Comparison of ENCODE assay signal across 16 cellular contexts in the genomic region with DNA sequence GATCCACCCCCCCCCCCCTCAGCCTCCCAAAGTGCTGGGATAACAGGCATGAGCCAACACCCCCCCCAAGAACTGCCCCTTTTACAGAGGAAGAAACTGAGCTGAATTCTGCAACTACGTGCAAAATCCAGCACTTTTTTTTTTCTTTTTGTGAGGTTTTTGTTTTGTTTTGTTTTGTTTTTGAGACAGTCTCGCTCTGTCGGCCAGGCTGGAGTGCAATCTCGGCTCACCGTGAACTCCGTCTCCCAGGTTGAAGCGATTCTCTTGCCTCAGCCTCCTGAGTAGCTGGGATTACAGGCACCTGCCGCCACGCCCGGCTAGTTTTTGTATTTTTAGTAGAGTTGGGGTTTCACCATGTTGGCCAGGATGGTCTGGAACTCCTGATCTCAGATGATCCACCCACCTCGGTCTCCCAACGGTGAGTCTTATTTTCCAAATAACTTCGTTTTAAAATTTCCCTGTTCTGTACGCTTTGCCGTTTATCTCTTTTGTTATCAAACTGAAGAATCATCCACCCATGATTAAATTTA. TPM values are rescaled to one million over a fixed set of nuclear protein-coding genes. Genes with fewer than 3 reads are reported as not detected.
A peak's percentile ranks its signal among the peaks of the same experiment; 100 is the strongest.
DNase-seq lines count a peak whose midpoint lies in the region; ATAC-seq and TF ChIP-seq lines count a peak whose summit lies in the region.
"Had no signal": no experiment of that assay in that cellular context is flagged by ENCODE, and none has a peak within 500 bp of the region (broad histone marks: within the 10 kb centered on the region; RNA-seq: fewer than 3 reads in every experiment).

No MANE protein-coding gene starts in this region.

- H3K9ac ChIP-seq in parathyroid adenoma (no peak overlapping the region), colonic mucosa (ENCODE audit: low read depth in 2 of 2, low read length in 2 of 2) (no peak overlapping the region)

- no peaks in the 10 kb centered on the region for H3K9me3 ChIP-seq in parathyroid adenoma (ENCODE audit: control insufficient read depth, low read length)
- H3K9me3 ChIP-seq in colonic mucosa = no peaks in the 10 kb centered on the region
- H3K9me3 ChIP-seq: esophagus muscularis mucosa, right lobe of liver had no signal

- H3K27me3 Mint-ChIP-seq in activated CD4-positive, alpha-beta T cell treated with anti-CD3 and anti-CD28 coated beads, Interleukin-2, amount 10 ng/mL, durations not matched to agents 7 days and 5 days = peaks cover 4% of the 10 kb centered on the region
- peaks cover 13% of the 10 kb centered on the region for H3K27me3 Mint-ChIP-seq in activated naive CD8-positive, alpha-beta T cell treated with anti-CD3 and anti-CD28 coated beads, Interleukin-2, amount 10 ng/mL, durations not matched to agents 7 days and 5 days

- no peak for DNase-seq in activated CD4-positive, alpha-beta T cell treated with anti-CD3 and anti-CD28 coated beads, Interleukin-2, amount 10 ng/mL, durations not matched to agents 7 days and 5 days
- no peak for DNase-seq in activated CD4-positive, alpha-beta T cell treated with anti-CD3 and anti-CD28 coated beads, Interleukin-2, amount 50 U/mL, for 1 hour
- DNase-seq in GM12865 (ENCODE audit: low read depth) (peak; percentile 52), colonic mucosa (no peak), NCI-H2171 (lab: John Stamatoyannopoulos, UW) (no peak)
- DNase-seq in activated naive CD8-positive, alpha-beta T cell treated with anti-CD3 and anti-CD28 coated beads, Interleukin-2, amount 10 ng/mL, durations not matched to agents 7 days and 5 days = no peak
- DNase-seq: activated CD8-positive, alpha-beta memory T cell treated with anti-CD3 and anti-CD28 coated beads for 24 hours; DMS 273 treated with DMSO at 0.1 percent for 48 hours; NCI-H146; NCI-H510A; right lobe of liver had no signal

- TF ChIP-seq CTCF in GM12865 (IDR thresholded peaks at IDR 0.05; ENCODE audit: insufficient read depth, low read depth, low read length, missing control alignments) (no peak), parathyroid adenoma (IDR thresholded peaks at IDR 0.05) (no peak), colonic mucosa (IDR thresholded peaks at IDR 0.05) (no peak)

- peak overlapping the region; percentile 53 for H3K4me3 Mint-ChIP-seq in activated CD4-positive, alpha-beta T cell treated with anti-CD3 and anti-CD28 coated beads, Interleukin-2, amount 10 ng/mL, durations not matched to agents 7 days and 5 days
- peak overlapping the region; percentile 56 for H3K4me3 Mint-ChIP-seq in activated naive CD8-positive, alpha-beta T cell treated with anti-CD3 and anti-CD28 coated beads, Interleukin-2, amount 10 ng/mL, durations not matched to agents 7 days and 5 days

- CTCF ChIA-PET in activated CD4-positive, alpha-beta T cell treated with anti-CD3 and anti-CD28 coated beads, Interleukin-2, amount 10 ng/mL, durations not matched to agents 7 days and 5 days (lab: Charles Lee) = no interaction called here

- ATAC-seq in activated naive CD8-positive, alpha-beta T cell treated with anti-CD3 and anti-CD28 coated beads, Interleukin-2, amount 10 ng/mL, durations not matched to agents 7 days and 5 days (ENCODE audit: low read depth) = no peak
- ATAC-seq in GM19467 (IDR thresholded peaks at IDR 0.05; ENCODE audit: unreplicated experiment) = no peak
- ATAC-seq: K562, right lobe of liver had no signal

- H3K27ac ChIP-seq in parathyroid adenoma (no peak overlapping the region), colonic mucosa (no peak overlapping the region)
- H3K27ac ChIP-seq: esophagus muscularis mucosa, right lobe of liver had no signal

- H3K27me3 ChIP-seq in parathyroid adenoma (ENCODE audit: control insufficient read depth, insufficient read depth, low read length) (no peaks in the 10 kb centered on the region), colonic mucosa (no peaks in the 10 kb centered on the region)
- H3K27me3 ChIP-seq: right lobe of liver had no signal

- H3K4me2 ChIP-seq in parathyroid adenoma (ENCODE audit: low read length) = peak overlapping the region; percentile 78

- H3K4me3 ChIP-seq in GM12865 (ENCODE audit: low read depth, low read length) (peak overlapping the region; percentile 56), parathyroid adenoma (ENCODE audit: low read depth, low read length) (peak overlapping the region; percentile 54), colonic mucosa (no peak overlapping the region)
- H3K4me3 ChIP-seq: esophagus muscularis mucosa, K562, right lobe of liver had no signal

- peaks cover 6% of the 10 kb centered on the region for H3K9me3 Mint-ChIP-seq in activated CD4-positive, alpha-beta T cell treated with anti-CD3 and anti-CD28 coated beads, Interleukin-2, amount 10 ng/mL, durations not matched to agents 7 days and 5 days
- peaks cover 7% of the 10 kb centered on the region for H3K9me3 Mint-ChIP-seq in activated naive CD8-positive, alpha-beta T cell treated with anti-CD3 and anti-CD28 coated beads, Interleukin-2, amount 10 ng/mL, durations not matched to agents 7 days and 5 days

- H3K36me3 ChIP-seq in parathyroid adenoma (ENCODE audit: control insufficient read depth, insufficient read depth, low read length) = no peaks in the 10 kb centered on the region
- no peaks in the 10 kb centered on the region for H3K36me3 ChIP-seq in colonic mucosa
- H3K36me3 ChIP-seq: esophagus muscularis mucosa, right lobe of liver had no signal

- H3K4me1 Mint-ChIP-seq in activated CD4-positive, alpha-beta T cell treated with anti-CD3 and anti-CD28 coated beads, Interleukin-2, amount 10 ng/mL, durations not matched to agents 7 days and 5 days = peaks cover 50% of the 10 kb centered on the region
- H3K4me1 Mint-ChIP-seq in activated naive CD8-positive, alpha-beta T cell treated with anti-CD3 and anti-CD28 coated beads, Interleukin-2, amount 10 ng/mL, durations not matched to agents 7 days and 5 days = peaks cover 27% of the 10 kb centered on the region

- no peaks in the 10 kb centered on the region for H3K79me2 ChIP-seq in parathyroid adenoma

- POLR2A ChIA-PET in activated CD4-positive, alpha-beta T cell treated with anti-CD3 and anti-CD28 coated beads, Interleukin-2, amount 10 ng/mL, durations not matched to agents 7 days and 5 days (lab: Charles Lee) = no interaction called here
- POLR2A ChIA-PET in activated naive CD8-positive, alpha-beta T cell treated with anti-CD3 and anti-CD28 coated beads, Interleukin-2, amount 10 ng/mL, durations not matched to agents 7 days and 5 days (lab: Charles Lee) = no interaction called here

- H3K4me1 ChIP-seq in parathyroid adenoma (no peaks in the 10 kb centered on the region), colonic mucosa (peaks cover 5% of the 10 kb centered on the region)
- H3K4me1 ChIP-seq: right lobe of liver had no signal

- peaks cover 15% of the 10 kb centered on the region for H3K36me3 Mint-ChIP-seq in activated CD4-positive, alpha-beta T cell treated with anti-CD3 and anti-CD28 coated beads, Interleukin-2, amount 10 ng/mL, durations not matched to agents 7 days and 5 days (ENCODE audit: low read depth)
- peaks cover 1% of the 10 kb centered on the region for H3K36me3 Mint-ChIP-seq in activated naive CD8-positive, alpha-beta T cell treated with anti-CD3 and anti-CD28 coated beads, Interleukin-2, amount 10 ng/mL, durations not matched to agents 7 days and 5 days

- no peak overlapping the region for H2AFZ ChIP-seq in parathyroid adenoma

- intact Hi-C loops in colonic mucosa (cut with DNase I) = no loop called here

- peak overlapping the region; percentile 64 for H3K27ac Mint-ChIP-seq in activated CD4-positive, alpha-beta T cell treated with anti-CD3 and anti-CD28 coated beads, Interleukin-2, amount 10 ng/mL, durations not matched to agents 7 days and 5 days
- no peak overlapping the region for H3K27ac Mint-ChIP-seq in activated naive CD8-positive, alpha-beta T cell treated with anti-CD3 and anti-CD28 coated beads, Interleukin-2, amount 10 ng/mL, durations not matched to agents 7 days and 5 days

RNA-seq across cellular contexts. Expression of a gene that starts 4.9 kb away (rescaled TPM):
- 1 to 10 TPM; 3.4 to 4.5 TPM for total RNA-seq in activated CD4-positive, alpha-beta T cell treated with anti-CD3 and anti-CD28 coated beads, Interleukin-2, amount 10 ng/mL, durations not matched to agents 7 days and 5 days
- 1 to 10 TPM in 1 of 2 experiments, under 1 TPM in 1; 0.71 to 1.5 TPM for total RNA-seq in activated naive CD8-positive, alpha-beta T cell treated with anti-CD3 and anti-CD28 coated beads, Interleukin-2, amount 10 ng/mL, durations not matched to agents 7 days and 5 days
- under 1 TPM in 1 of 2 donors, not detected in 1; 0.32 TPM for total RNA-seq in colonic mucosa
- total RNA-seq: H4, K562 had no signal
